8 cellular contexts compared by ENCODE assay signal in genomic region chr17:81537343-81537855, GRCh38. TPM values are rescaled to one million over a fixed set of nuclear protein-coding genes. Genes with fewer than 3 reads are reported as not detected.
DNase-seq lines count a peak whose midpoint lies in the region; ATAC-seq and TF ChIP-seq lines count a peak whose summit lies in the region.

No MANE protein-coding gene starts in this region.

- H3K27me3 ChIP-seq in GM23338 (ENCODE audit: insufficient read depth) = peaks cover 22% of the 10 kb centered on the region

- peaks cover 7% of the 10 kb centered on the region for H3K4me1 Mint-ChIP-seq in GM23338
- peaks cover 0 to 3% of the 10 kb centered on the region in 2 donors for H3K4me1 Mint-ChIP-seq in effector memory CD8-positive, alpha-beta T cell (ENCODE audit: low read depth in 2 of 2)
- H3K4me1 Mint-ChIP-seq in neural crest cell = peaks cover 8% of the 10 kb centered on the region

- H3K36me3 Mint-ChIP-seq in GM23338 (ENCODE audit: low read depth) (peaks cover 4% of the 10 kb centered on the region; the same call in 1 of the 3 replicates), neural crest cell (ENCODE audit: low read depth) (no peaks in the 10 kb centered on the region)
- H3K36me3 Mint-ChIP-seq in effector memory CD8-positive, alpha-beta T cell (ENCODE audit: insufficient read depth) = peaks cover 9% of the 10 kb centered on the region

- H3K27me3 Mint-ChIP-seq in GM23338 (ENCODE audit: insufficient read depth, low read depth, poor library complexity) = peaks cover 25% of the 10 kb centered on the region
- peaks cover 10 to 28% of the 10 kb centered on the region in 2 donors for H3K27me3 Mint-ChIP-seq in effector memory CD8-positive, alpha-beta T cell
- H3K27me3 Mint-ChIP-seq in neural crest cell (ENCODE audit: low read depth) = peaks cover 34% of the 10 kb centered on the region

- H3K4me3 Mint-ChIP-seq in GM23338 (peak overlapping the region; percentile 46; the same call in 2 of the 3 replicates), neural crest cell (no peak overlapping the region)
- H3K4me3 Mint-ChIP-seq in effector memory CD8-positive, alpha-beta T cell = no peak overlapping the region

- in situ Hi-C loops in KBM-7 (cut with MboI; ENCODE audit: low pct_unique_long_range_greater_than_20kb, low sequenced_read_pairs) = no loop called here

- H3K36me3 ChIP-seq in GM23338 (ENCODE audit: insufficient read depth) = no peaks in the 10 kb centered on the region

- H4K20me1 ChIP-seq in GM23338 (replicated peaks; ENCODE audit: insufficient read depth) = no peaks in the 10 kb centered on the region

- no peak overlapping the region for H3K27ac ChIP-seq in GM23338 (ENCODE audit: low read depth)

- TF ChIP-seq CTCF in GM23338 (conservative IDR thresholded peaks at IDR 0.05; ENCODE audit: low read depth in 2 of 2) (peak; percentile 71 to 94), neural crest cell (conservative IDR thresholded peaks at IDR 0.05) (peak; percentile 65)

- no peaks in the 10 kb centered on the region for H3K79me2 ChIP-seq in GM23338 (replicated peaks; ENCODE audit: insufficient read depth)

- H3K9me3 Mint-ChIP-seq in GM23338 (no peaks in the 10 kb centered on the region; the same call in 2 of the 3 replicates), neural crest cell (peaks cover 3% of the 10 kb centered on the region)
- no peaks in the 10 kb centered on the region for H3K9me3 Mint-ChIP-seq in effector memory CD8-positive, alpha-beta T cell

- ATAC-seq in GM23338 (peak; percentile 82), GM19467 (IDR thresholded peaks at IDR 0.05; ENCODE audit: unreplicated experiment) (no peak), GM18517 (IDR thresholded peaks at IDR 0.05; ENCODE audit: unreplicated experiment) (no peak)
- ATAC-seq in effector memory CD8-positive, alpha-beta T cell (replicated peaks) = peak; percentile 62

- H3K4me1 ChIP-seq in GM23338 (ENCODE audit: insufficient read depth) = no peaks in the 10 kb centered on the region

- H3K27ac Mint-ChIP-seq in GM23338 (no peak overlapping the region), neural crest cell (ENCODE audit: unreplicated experiment) (no peak overlapping the region)
- H3K27ac Mint-ChIP-seq in effector memory CD8-positive, alpha-beta T cell = no peak overlapping the region

- peak overlapping the region; percentile 47; the same call in 1 of the 2 replicates for H3K4me3 ChIP-seq in GM23338

- no peak overlapping the region for H2AFZ ChIP-seq in GM23338

- H3K4me2 ChIP-seq in GM23338 = peak overlapping the region; percentile 76

- H3K9me2 ChIP-seq in GM23338 (ENCODE audit: insufficient read depth) = no peaks in the 10 kb centered on the region

- H3F3A ChIP-seq in GM23338 (replicated peaks; ENCODE audit: low read depth) = no peaks in the 10 kb centered on the region

- DNase-seq in CD1c-positive myeloid dendritic cell (ENCODE audit: extremely low spot score) (peak; percentile 33), GM23338 (ENCODE audit: low spot score) (peak; percentile 86), SK-N-DZ (ENCODE audit: low spot score) (peak; percentile 64), neural crest cell (ENCODE audit: low read depth, low spot score) (no peak), KBM-7 (no peak)
- peak in 1 of 3 experiments; percentile 16 for DNase-seq in effector memory CD8-positive, alpha-beta T cell

TF ChIP-seq in GM23338, 12 proteins besides CTCF, POLR2A, EP300 and RAD21:
- TF ChIP-seq EZH2 (IDR thresholded peaks at IDR 0.05; ENCODE audit: low read depth, unreplicated experiment) (no peak), POLR2AphosphoS5 (IDR thresholded peaks at IDR 0.05; ENCODE audit: low read depth) (peak; percentile 49)

RNA-seq across cellular contexts. Expression of gene FSCN2, which starts 9.2 kb away (rescaled TPM):
- 1.6 TPM in 1 of 2 replicates, not detected in the other for total RNA-seq in GM23338 (2014; rRNA removed; shearing (Covaris generic))
- polyA plus RNA-seq in GM23338 (2016; fragmentation: Nextera tagmentation; extraction: Ambion mirVana) = 0.13 TPM in 1 of 2 replicates, not detected in the other
- 0.13 TPM in 1 of 2 replicates, not detected in the other for polyA plus RNA-seq in SK-N-DZ (2014; cell fraction: cytosol; rRNA removed)
- 0.52 TPM in 1 of 2 replicates, not detected in the other for polyA plus RNA-seq in SK-N-DZ (2014; cell fraction: nucleus; rRNA removed)
- total RNA-seq in neural crest cell = 0.43 and 0.56 TPM in 2 replicates

RNA-seq across cellular contexts. Expression of gene FAAP100, which starts 14.8 kb away (rescaled TPM):
- total RNA-seq in GM23338 (2014; rRNA removed; shearing (Covaris generic)) = 50.5 and 52.8 TPM in 2 replicates
- 16.0 and 16.2 TPM in 2 replicates for polyA plus RNA-seq in GM23338 (2016; fragmentation: Nextera tagmentation; extraction: Ambion mirVana)
- polyA plus RNA-seq in SK-N-DZ (2014; cell fraction: cytosol; rRNA removed) = 40.2 and 49.0 TPM in 2 replicates
- polyA plus RNA-seq in SK-N-DZ (2014; cell fraction: nucleus; rRNA removed) = 85.2 and 88.2 TPM in 2 replicates
- total RNA-seq in neural crest cell = 45.0 and 48.3 TPM in 2 replicates

RNA-seq across cellular contexts. Expression of gene ACTG1, which starts 24.8 kb away (rescaled TPM):
- 4,739 and 4,954 TPM in 2 replicates for total RNA-seq in GM23338 (2014; rRNA removed; shearing (Covaris generic))
- polyA plus RNA-seq in GM23338 (2016; fragmentation: Nextera tagmentation; extraction: Ambion mirVana) = 1,867 and 1,896 TPM in 2 replicates
- 2,351 and 2,595 TPM in 2 replicates for polyA plus RNA-seq in SK-N-DZ (2014; cell fraction: cytosol; rRNA removed)
- polyA plus RNA-seq in SK-N-DZ (2014; cell fraction: nucleus; rRNA removed) = 1,254 and 2,322 TPM in 2 replicates
- 4,235 and 4,315 TPM in 2 replicates for total RNA-seq in neural crest cell

Comparison
In these comparisons a context has a peak if more than half of its experiments do, and no peak if none do; other contexts are left out.
1. DNase-seq: peak in CD1c-positive myeloid dendritic cell (single experiment), GM23338 (single experiment) and SK-N-DZ (single experiment); none in neural crest cell (single experiment) and KBM-7 (single experiment).
2. ATAC-seq: peak in GM23338 (single experiment) and effector memory CD8-positive, alpha-beta T cell (single experiment); none in GM19467 (single experiment) and GM18517 (single experiment).